Comparison of ENCODE assay signal across 22 cellular contexts in genomic region chr12:23611320-23611719, GRCh38.
DNase-seq lines count a peak whose midpoint lies in the region; ATAC-seq and TF ChIP-seq lines count a peak whose summit lies in the region.
"Had no signal": no experiment of that assay in that cellular context is flagged by ENCODE, and none has a peak within 500 bp of the region (broad histone marks: within the 10 kb centered on the region; RNA-seq: fewer than 3 reads in every experiment).

No MANE protein-coding gene starts in this region.

- no peaks in the 10 kb centered on the region for H3K9me3 ChIP-seq in gastrocnemius medialis

- H3K36me3 ChIP-seq in gastrocnemius medialis = no peaks in the 10 kb centered on the region

- no peak overlapping the region for H3K27ac ChIP-seq in gastrocnemius medialis

- H3K4me3 ChIP-seq in cardiac fibroblast (replicated peaks in 1 of 2; ENCODE audit: low read depth in 2 of 2, low read length in 2 of 2) = no peak overlapping the region
- no peak overlapping the region for H3K4me3 ChIP-seq in gastrocnemius medialis

- TF ChIP-seq POLR2A in gastrocnemius medialis (IDR thresholded peaks at IDR 0.05) = no peak

- intact Hi-C loops in gastrocnemius medialis (cut with DNase I; ENCODE audit: low total_unique reads) = no loop called here

- no peaks in the 10 kb centered on the region for H3K27me3 ChIP-seq in gastrocnemius medialis

- TF ChIP-seq CTCF in cardiac fibroblast (IDR thresholded peaks at IDR 0.05; ENCODE audit: low read depth, low read length) (no peak), GM13977 (IDR thresholded peaks at IDR 0.05; ENCODE audit: extremely low read depth, insufficient read depth, missing control alignments) (no peak), gastrocnemius medialis (IDR thresholded peaks at IDR 0.05 in 4 of 5, conservative IDR thresholded peaks at IDR 0.05 in 1 of 5) (no peak)

- DNase-seq in NCI-H1092 treated with DMSO at 0.1 percent for 48 hours (lab: John Stamatoyannopoulos, UW) = peak; percentile 44
- DNase-seq in NCI-H1092 (lab: John Stamatoyannopoulos, UW) = no peak
- DNase-seq in NCI-H446 (lab: John Stamatoyannopoulos, UW) = peak; percentile 13 to 48
- peak; percentile 5 to 17 for DNase-seq in cardiac fibroblast (ENCODE audit: low read depth in 2 of 2)
- no peak for DNase-seq in left lobe of liver (ENCODE audit: low spot score)
- no peak for DNase-seq in GM13977 (ENCODE audit: low spot score)
- DNase-seq in gastrocnemius medialis = no peak
- DNase-seq: activated CD4-positive, alpha-beta T cell treated with anti-CD3 and anti-CD28 coated beads for 48 hours; activated T-cell treated with anti-CD3 and anti-CD28 coated beads, Interleukin-2, amount 50 U/mL, for 24 hours; caudate nucleus; CD8-positive, alpha-beta memory T cell; dermis blood vessel endothelial cell; DMS79; hypothalamus; left ventricle myocardium superior; midbrain; natural killer cell; NCI-H2081 treated with DMSO at 0.1 percent for 48 hours; OCI-M1; trophoblast cell had no signal

- peak; percentile 35 for ATAC-seq in left lobe of liver
- no peak for ATAC-seq in HG03097 (IDR thresholded peaks at IDR 0.05; ENCODE audit: low FRiP score, unreplicated experiment)
- ATAC-seq in gastrocnemius medialis = no peak
- ATAC-seq: HepG2, left ventricle myocardium superior, natural killer cell had no signal

- in situ Hi-C loops in GM13977 (cut with MboI; ENCODE audit: low pct_unique_long_range_greater_than_20kb, low sequenced_read_pairs, unreplicated experiment) (no loop called here), gastrocnemius medialis (cut with MboI; ENCODE audit: low sequenced_read_pairs in 4 of 4) (no loop called here)

- no peaks in the 10 kb centered on the region for H3K4me1 ChIP-seq in gastrocnemius medialis

Comparison
In these comparisons a context has a peak if more than half of its experiments do, and no peak if none do; other contexts are left out.
1. DNase-seq: peak in NCI-H1092 treated with DMSO at 0.1 percent for 48 hours (single experiment), NCI-H446 (2 of 2) and cardiac fibroblast (2 of 2); none in NCI-H1092 (single experiment), left lobe of liver (single experiment), GM13977 (single experiment) and gastrocnemius medialis (0 of 2).